ENCODE assay signal across 8 cellular contexts in the genomic region with DNA sequence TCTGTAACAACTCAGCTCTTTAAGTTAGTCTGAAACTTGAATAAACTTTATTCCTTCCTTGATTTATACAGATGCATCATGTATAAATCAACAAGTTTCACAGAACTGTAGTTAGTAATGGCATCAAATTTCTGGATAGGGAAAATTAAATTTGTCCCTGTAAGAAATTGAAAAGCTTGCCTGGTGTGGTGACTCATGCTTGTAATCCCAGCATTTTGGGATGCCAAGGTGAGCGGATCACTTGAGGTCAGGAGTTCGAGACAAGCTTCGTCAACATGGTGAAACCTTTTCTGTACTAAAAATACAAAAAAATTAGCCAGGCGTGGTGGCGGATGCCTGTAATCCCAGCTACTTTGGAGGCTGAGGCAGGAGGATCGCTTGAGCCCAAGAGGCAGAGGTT.
DNase-seq lines count a peak whose midpoint lies in the region; ATAC-seq and TF ChIP-seq lines count a peak whose summit lies in the region.
"Not testable (repeated sequence)": the region's sequence is repeated elsewhere in the genome, so short reads cannot be mapped to it uniquely, and the experiment has no call there.

No MANE protein-coding gene starts in this region.

- H2BK20ac ChIP-seq in IMR-90 (ENCODE audit: low read depth, low read length) = 0 out of 2 replicates have a peak overlapping the region, but pooled peaks have one; percentile 10

- H3K36me3 ChIP-seq in GM23248 (ENCODE audit: low read depth); IMR-90 (ENCODE audit: control insufficient read depth, insufficient read depth, low read length); PC-3 (ENCODE audit: low read depth, low read length): not testable (repeated sequence)

- not testable (repeated sequence) for H4K91ac ChIP-seq in IMR-90 (ENCODE audit: insufficient read depth, low read depth, low read length)

- not testable (repeated sequence) for H2AFZ ChIP-seq in GM23248; IMR-90 (replicated peaks; ENCODE audit: low read length, poor library complexity); PC-3 (ENCODE audit: low read length)

- H3K27me3 Mint-ChIP-seq in activated CD4-positive, alpha-beta T cell treated with anti-CD3 and anti-CD28 coated beads, Interleukin-2, amount 10 ng/mL, durations not matched to agents 24 days and 14 days; activated naive CD8-positive, alpha-beta T cell treated with anti-CD3 and anti-CD28 coated beads, Interleukin-2, amount 10 ng/mL, durations not matched to agents 7 days and 5 days: not testable (repeated sequence)

- peak overlapping the region; percentile 23; the same call in 1 of the 2 replicates for H3K18ac ChIP-seq in IMR-90 (ENCODE audit: low read depth, low read length)

- not testable (repeated sequence) for H3K9me1 ChIP-seq in IMR-90 (ENCODE audit: insufficient read depth, low read length)

- intact Hi-C loops in IMR-90 (cut with micrococcal nuclease); PC-3 (cut with micrococcal nuclease); activated CD4-positive, alpha-beta T cell treated with anti-CD3 and anti-CD28 coated beads, Interleukin-2, amount 10 ng/mL, durations not matched to agents 24 days and 14 days (cut with micrococcal nuclease): not testable (repeated sequence)

- not testable (repeated sequence) for H3K4me1 ChIP-seq in GM23248 (ENCODE audit: insufficient read depth); IMR-90 (ENCODE audit: control insufficient read depth, insufficient read depth, low read length)
- peaks cover 23% of the 10 kb centered on the region for H3K4me1 ChIP-seq in PC-3 (ENCODE audit: insufficient read depth, low read length)

- POLR2A ChIA-PET in IMR-90 (lab: Charles Lee; ENCODE audit: unreplicated experiment); PC-3 (lab: Charles Lee; ENCODE audit: unreplicated experiment): not testable (repeated sequence)
- POLR2A ChIA-PET in activated naive CD8-positive, alpha-beta T cell treated with anti-CD3 and anti-CD28 coated beads, Interleukin-2, amount 10 ng/mL, durations not matched to agents 7 days and 5 days (lab: Charles Lee) = interaction anchor here (0.6 to 2.7 kb wide), 4 partner anchors 15 to 766 kb away, joined by 4 to 8 read pairs (median 4); no protein-coding TSS in a partner anchor

- BruUV-seq in IMR-90 (replicated peaks; lab: Mats Ljungman, UMichigan); PC-3 (replicated peaks; lab: Mats Ljungman, UMichigan): not testable (repeated sequence)

- H4K5ac ChIP-seq in IMR-90 (ENCODE audit: low read depth, low read length) = not testable (repeated sequence)

- H2AK9ac ChIP-seq in IMR-90 (replicated peaks; ENCODE audit: low read depth, low read length, poor library complexity) = not testable (repeated sequence)

- H2BK15ac ChIP-seq in IMR-90 (ENCODE audit: low read depth, low read length) = not testable (repeated sequence)

- not testable (repeated sequence) for H3K27ac Mint-ChIP-seq in activated CD4-positive, alpha-beta T cell treated with anti-CD3 and anti-CD28 coated beads, Interleukin-2, amount 10 ng/mL, durations not matched to agents 24 days and 14 days
- H3K27ac Mint-ChIP-seq in activated naive CD8-positive, alpha-beta T cell treated with anti-CD3 and anti-CD28 coated beads, Interleukin-2, amount 10 ng/mL, durations not matched to agents 7 days and 5 days = peak overlapping the region; percentile 52
- H3K27ac Mint-ChIP-seq in stimulated activated effector memory CD8-positive, alpha-beta T cell treated with anti-CD3 and anti-CD28 coated beads, Interleukin-12 subunit alpha, Interleukin-12 subunit beta, amount 100 ng/mL, for 72 hours = peak overlapping the region; percentile 89

- peaks cover 37% of the 10 kb centered on the region for H3K36me3 Mint-ChIP-seq in activated CD4-positive, alpha-beta T cell treated with anti-CD3 and anti-CD28 coated beads, Interleukin-2, amount 10 ng/mL, durations not matched to agents 24 days and 14 days (ENCODE audit: low read depth)
- H3K36me3 Mint-ChIP-seq in activated naive CD8-positive, alpha-beta T cell treated with anti-CD3 and anti-CD28 coated beads, Interleukin-2, amount 10 ng/mL, durations not matched to agents 7 days and 5 days = peaks cover 49% of the 10 kb centered on the region
- H3K36me3 Mint-ChIP-seq in stimulated activated effector memory CD8-positive, alpha-beta T cell treated with anti-CD3 and anti-CD28 coated beads, Interleukin-12 subunit alpha, Interleukin-12 subunit beta, amount 100 ng/mL, for 72 hours = peaks cover 63% of the 10 kb centered on the region

- TF ChIP-seq RAD21 in IMR-90 (IDR thresholded peaks at IDR 0.05; ENCODE audit: low read length) = not testable (repeated sequence)

- H3K79me1 ChIP-seq in IMR-90 (ENCODE audit: low read depth in 1 of 2, low read length in 2 of 2) = not testable (repeated sequence)

- not testable (repeated sequence) for TF ChIP-seq CTCF in IMR-90 (conservative IDR thresholded peaks at IDR 0.05; ENCODE audit: low read depth, low read length); PC-3 (conservative IDR thresholded peaks at IDR 0.05; ENCODE audit: low read depth, low read length)

- H3F3A ChIP-seq in GM23248 (ENCODE audit: insufficient read depth); PC-3 (ENCODE audit: low read length, unreplicated experiment): not testable (repeated sequence)

- not testable (repeated sequence) for H3K4ac ChIP-seq in IMR-90 (ENCODE audit: low read depth, low read length)

- not testable (repeated sequence) for H3K27me3 ChIP-seq in GM23248 (replicated peaks; ENCODE audit: insufficient read depth); IMR-90 (ENCODE audit: control insufficient read depth, insufficient read depth, low read length); PC-3 (ENCODE audit: low read length)

- not testable (repeated sequence) for H3K79me2 ChIP-seq in GM23248 (ENCODE audit: insufficient read depth); PC-3 (ENCODE audit: low read length)

- H3K9me3 Mint-ChIP-seq in activated CD4-positive, alpha-beta T cell treated with anti-CD3 and anti-CD28 coated beads, Interleukin-2, amount 10 ng/mL, durations not matched to agents 24 days and 14 days = peaks cover 26% of the 10 kb centered on the region
- not testable (repeated sequence) for H3K9me3 Mint-ChIP-seq in activated naive CD8-positive, alpha-beta T cell treated with anti-CD3 and anti-CD28 coated beads, Interleukin-2, amount 10 ng/mL, durations not matched to agents 7 days and 5 days; stimulated activated effector memory CD8-positive, alpha-beta T cell treated with anti-CD3 and anti-CD28 coated beads, Interleukin-12 subunit alpha, Interleukin-12 subunit beta, amount 100 ng/mL, for 72 hours

- not testable (repeated sequence) for H3K4me3 Mint-ChIP-seq in activated CD4-positive, alpha-beta T cell treated with anti-CD3 and anti-CD28 coated beads, Interleukin-2, amount 10 ng/mL, durations not matched to agents 24 days and 14 days
- H3K4me3 Mint-ChIP-seq in activated naive CD8-positive, alpha-beta T cell treated with anti-CD3 and anti-CD28 coated beads, Interleukin-2, amount 10 ng/mL, durations not matched to agents 7 days and 5 days = peak overlapping the region; percentile 52
- H3K4me3 Mint-ChIP-seq in stimulated activated effector memory CD8-positive, alpha-beta T cell treated with anti-CD3 and anti-CD28 coated beads, Interleukin-12 subunit alpha, Interleukin-12 subunit beta, amount 100 ng/mL, for 72 hours = peak overlapping the region; percentile 25

- TF ChIP-seq POLR2A in IMR-90 (IDR thresholded peaks at IDR 0.05; ENCODE audit: low read depth, low read length) = not testable (repeated sequence)

- peak; percentile 35; the same call in 1 of the 2 replicates for ATAC-seq in IMR-90 (ENCODE audit: low read depth)
- ATAC-seq in PC-3 = peak; percentile 17; the same call in 1 of the 2 replicates
- not testable (repeated sequence) for ATAC-seq in activated naive CD8-positive, alpha-beta T cell treated with anti-CD3 and anti-CD28 coated beads, Interleukin-2, amount 10 ng/mL, durations not matched to agents 7 days and 5 days (ENCODE audit: low read depth); stimulated activated effector memory CD8-positive, alpha-beta T cell treated with anti-CD3 and anti-CD28 coated beads, Interleukin-12 subunit alpha, Interleukin-12 subunit beta, amount 100 ng/mL, for 72 hours

- not testable (repeated sequence) for H3K9ac ChIP-seq in GM23248; IMR-90 (ENCODE audit: low read depth, low read length); PC-3 (ENCODE audit: low read length)

- WGBS in GM23248 (ENCODE audit: low coverage in 1 of 2, low lambda C conversion rate in 2 of 2, missing lambda C conversion rate in 2 of 2), 2 experiments = 66% methylated on average over 6 of the region's 6 CpGs
- no CpG with 5 or more reads among the region's 6 CpGs for WGBS in IMR-90 (ENCODE audit: extremely low coverage in 2 of 2, insufficient read length in 1 of 2), 2 experiments

- CTCF ChIA-PET in IMR-90 (lab: Yijun Ruan, JAX) = interaction anchor here (0.9 kb wide), 1 partner anchor 118 kb away, joined by 3 read pairs; no protein-coding TSS in a partner anchor
- CTCF ChIA-PET in PC-3 (lab: Charles Lee) = not testable (repeated sequence)

- H4K20me1 ChIP-seq in GM23248 (ENCODE audit: insufficient read depth); IMR-90 (ENCODE audit: insufficient read depth, low read length); PC-3 (ENCODE audit: low read length): not testable (repeated sequence)

- dilution Hi-C loops in IMR-90 (cut with HindIII; ENCODE audit: low sequenced_read_pairs, unreplicated experiment) = not testable (repeated sequence)

- H3K4me2 ChIP-seq in GM23248 (ENCODE audit: unreplicated experiment); IMR-90 (ENCODE audit: low read depth, low read length); PC-3 (ENCODE audit: low read length): not testable (repeated sequence)

- H3K4me3 ChIP-seq in GM23248; IMR-90 (ENCODE audit: insufficient read depth, low read depth, low read length); PC-3 (ENCODE audit: low read length): not testable (repeated sequence)

- not testable (repeated sequence) for H3K9me3 ChIP-seq in GM23248 (ENCODE audit: low read depth); IMR-90 (ENCODE audit: control insufficient read depth, insufficient read depth, low read length); PC-3 (ENCODE audit: low read length)

- not testable (repeated sequence) for H4K8ac ChIP-seq in IMR-90 (ENCODE audit: low read depth in 2 of 2, low read length in 2 of 2)

- H2BK120ac ChIP-seq in IMR-90 (ENCODE audit: low read depth, low read length) = 0 out of 2 replicates have a peak overlapping the region, but pooled peaks have one; percentile 13

- not testable (repeated sequence) for H3K27ac ChIP-seq in GM23248; IMR-90 (ENCODE audit: insufficient read depth, low read length); PC-3 (ENCODE audit: low read length)

- H3K9me2 ChIP-seq in GM23248 (ENCODE audit: insufficient read depth); PC-3 (replicated peaks; ENCODE audit: low read length): not testable (repeated sequence)

- DNase-seq in Caki2 (ENCODE audit: low read depth) (peak; percentile 1), GM23248 (peak; percentile 23), IMR-90 (peak; percentile 51), PC-3 (peak; percentile 71), fibroblast of peridontal ligament (ENCODE audit: extremely low read depth) (peak; percentile 10)
- peak; percentile 45 for DNase-seq in activated CD4-positive, alpha-beta T cell treated with anti-CD3 and anti-CD28 coated beads, Interleukin-2, amount 10 ng/mL, durations not matched to agents 24 days and 14 days
- DNase-seq in activated naive CD8-positive, alpha-beta T cell treated with anti-CD3 and anti-CD28 coated beads, Interleukin-2, amount 10 ng/mL, durations not matched to agents 7 days and 5 days; stimulated activated effector memory CD8-positive, alpha-beta T cell treated with anti-CD3 and anti-CD28 coated beads, Interleukin-12 subunit alpha, Interleukin-12 subunit beta, amount 100 ng/mL, for 72 hours (ENCODE audit: low spot score in 2 of 2): not testable (repeated sequence)

- not testable (repeated sequence) for H3K14ac ChIP-seq in IMR-90 (replicated peaks; ENCODE audit: low read depth, low read length)

- H2BK5ac ChIP-seq in IMR-90 (ENCODE audit: low read depth, low read length, poor library complexity, severe bottlenecking) = not testable (repeated sequence)

- H3K4me1 Mint-ChIP-seq in activated CD4-positive, alpha-beta T cell treated with anti-CD3 and anti-CD28 coated beads, Interleukin-2, amount 10 ng/mL, durations not matched to agents 24 days and 14 days = peaks cover 61% of the 10 kb centered on the region
- peaks cover 53% of the 10 kb centered on the region for H3K4me1 Mint-ChIP-seq in activated naive CD8-positive, alpha-beta T cell treated with anti-CD3 and anti-CD28 coated beads, Interleukin-2, amount 10 ng/mL, durations not matched to agents 7 days and 5 days
- peaks cover 56% of the 10 kb centered on the region for H3K4me1 Mint-ChIP-seq in stimulated activated effector memory CD8-positive, alpha-beta T cell treated with anti-CD3 and anti-CD28 coated beads, Interleukin-12 subunit alpha, Interleukin-12 subunit beta, amount 100 ng/mL, for 72 hours

- not testable (repeated sequence) for H2AK5ac ChIP-seq in IMR-90 (ENCODE audit: low read depth, low read length)

- H3K56ac ChIP-seq in IMR-90 (ENCODE audit: extremely low read depth, insufficient read depth, low read length) = not testable (repeated sequence)

- not testable (repeated sequence) for H3K23ac ChIP-seq in IMR-90 (ENCODE audit: low read depth, low read length)

- in situ Hi-C loops in Caki2 (cut with HindIII; ENCODE audit: low pct_unique_long_range_greater_than_20kb, low sequenced_read_pairs); GM23248 (cut with MboI): not testable (repeated sequence)
- in situ Hi-C loops in IMR-90 (cut with MboI; ENCODE audit: low sequenced_read_pairs) = loop anchor here (25.0 kb wide), 1 partner anchor 334 kb away; the partner anchor contains the start of gene IFIH1
